ENCODE assay signal across 26 cellular contexts in the genomic region with DNA sequence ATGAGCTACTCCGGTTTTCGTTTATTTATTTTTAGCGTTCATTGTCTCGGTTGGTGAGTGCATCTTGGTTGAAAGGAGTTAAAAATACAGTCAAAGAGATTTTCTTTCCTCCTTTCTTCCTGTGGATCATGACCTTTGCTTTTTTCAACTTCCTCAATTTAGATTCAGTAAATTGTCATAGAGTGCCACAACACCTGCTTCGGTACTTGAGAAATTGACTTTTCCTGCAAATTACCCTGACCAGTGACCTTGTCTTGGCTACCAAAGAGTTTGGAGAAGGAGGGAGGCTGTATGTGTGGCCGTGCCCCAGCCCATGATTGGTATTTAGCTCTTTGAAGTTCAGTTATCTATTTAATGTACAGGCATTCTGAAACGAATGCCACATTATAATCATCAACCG.
DNase-seq lines count a peak whose midpoint lies in the region; ATAC-seq lines count a peak whose summit lies in the region.
"Had no signal": no experiment of that assay in that cellular context is flagged by ENCODE, and none has a peak within 500 bp of the region (broad histone marks: within the 10 kb centered on the region; RNA-seq: fewer than 3 reads in every experiment).

No MANE protein-coding gene starts in this region.

- no peak overlapping the region for H3K9ac ChIP-seq in BLaER1
- H3K9ac ChIP-seq: KMS-11 had no signal

- H3K9me3 ChIP-seq in BLaER1: no peaks in the 10 kb centered on the region

- ATAC-seq in HG02973 (IDR thresholded peaks at IDR 0.05; ENCODE audit: unreplicated experiment): no peak
- ATAC-seq: GM12878, T-cell had no signal

- no peak overlapping the region for H3K4me3 ChIP-seq in BLaER1
- H3K4me3 ChIP-seq: GM12878, PC-9, SK-N-MC had no signal

- no peaks in the 10 kb centered on the region for H3K36me3 ChIP-seq in BLaER1

- H3K27me3 ChIP-seq in BLaER1: no peaks in the 10 kb centered on the region

- no peaks in the 10 kb centered on the region for H4K20me1 ChIP-seq in BLaER1

- H3K27ac ChIP-seq in BLaER1: peak overlapping the region; percentile 31; the same call in 1 of the 2 replicates
- H3K27ac ChIP-seq: 22Rv1, C4-2B, KMS-11, PC-9, RWPE1, SK-N-MC had no signal

- peak; percentile 26 for DNase-seq in MV-4-11 (lab: John Stamatoyannopoulos, UW)
- DNase-seq in SKM-1 (lab: John Stamatoyannopoulos, UW; ENCODE audit: unreplicated experiment): peak; percentile 5
- peak; percentile 58 for DNase-seq in left kidney (ENCODE audit: low read depth, low spot score)
- no peak for DNase-seq in iPS-NIHi7 (ENCODE audit: extremely low spot score)
- no peak for DNase-seq in DMS114 treated with DMSO at 0.1 percent for 48 hours (lab: John Stamatoyannopoulos, UW; ENCODE audit: unreplicated experiment)
- DNase-seq in globus pallidus (ENCODE audit: low spot score): no peak
- DNase-seq: ACHN, DMS79, H7, HFFc6, NCI-H1048, NCI-H1417 treated with DMSO at 0.1 percent for 48 hours, NCI-H187, NCI-H446, NCI-H526, PC-9, SHP77 treated with DMSO at 0.1 percent for 48 hours, T-cell had no signal

- peak overlapping the region; percentile 75 for H3K4me2 ChIP-seq in BLaER1
- H3K4me2 ChIP-seq: KMS-11, PC-9 had no signal

- H3K4me1 ChIP-seq in BLaER1: peaks cover 26% of the 10 kb centered on the region

Comparison
In these comparisons a context has a peak if more than half of its experiments do, and no peak if none do; other contexts are left out.
1. DNase-seq: peak in MV-4-11 (single experiment), SKM-1 (single experiment) and left kidney (single experiment); none in iPS-NIHi7 (single experiment), DMS114 treated with DMSO at 0.1 percent for 48 hours (single experiment) and globus pallidus (single experiment).